Comparison of ENCODE assay signal across 21 cellular contexts in the genomic region with DNA sequence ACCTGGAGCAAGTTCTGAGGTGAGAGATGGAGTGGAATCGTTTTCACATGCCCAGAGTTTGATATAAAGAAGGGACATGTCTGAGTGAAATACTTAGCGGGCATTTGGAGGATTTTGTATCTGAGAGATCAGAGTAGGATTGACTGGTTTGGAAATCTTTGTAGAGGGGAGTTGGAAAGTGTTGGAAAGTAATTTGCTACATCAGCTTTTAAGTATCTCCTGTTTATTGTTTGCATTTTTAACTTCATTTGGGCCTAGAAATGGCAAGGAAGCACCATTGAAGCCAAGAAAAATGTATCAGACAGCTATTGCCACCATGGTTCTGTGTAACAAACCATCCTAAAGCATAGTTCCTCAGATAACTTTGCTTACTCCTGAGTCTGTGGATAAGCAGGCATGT.
"Had no signal": no experiment of that assay in that cellular context is flagged by ENCODE, and none has a peak within 500 bp of the region (broad histone marks: within the 10 kb centered on the region; RNA-seq: fewer than 3 reads in every experiment).

No MANE protein-coding gene starts in this region.

- DNase-seq: dermis blood vessel endothelial cell; dorsolateral prefrontal cortex; effector CD4-positive, alpha-beta T cell; effector memory CD4-positive, alpha-beta T cell; foreskin keratinocyte; heart left ventricle; left cardiac atrium; left lung; left ventricle myocardium superior; lower lobe of right lung; mesenchymal stem cell; mucosa of descending colon had no signal

- ATAC-seq: foreskin keratinocyte, gastroesophageal sphincter, heart left ventricle, left cardiac atrium, left lung, left ventricle myocardium superior, lower lobe of right lung, mucosa of descending colon had no signal

- H3K4me2 ChIP-seq: hepatocyte had no signal

- H3K4me1 ChIP-seq: esophagus muscularis mucosa, gastroesophageal sphincter, heart left ventricle, left lung, lower lobe of right lung had no signal

- H2AFZ ChIP-seq: hepatocyte had no signal

- FAIRE-seq: colon, endothelial cell of umbilical vein, frontal cortex, islet of Langerhans, keratinocyte had no signal

- H3K27me3 ChIP-seq: esophagus muscularis mucosa, foreskin keratinocyte, gastroesophageal sphincter, heart left ventricle, hepatocyte, left lung had no signal

- H3K36me3 ChIP-seq: esophagus muscularis mucosa, gastroesophageal sphincter, heart left ventricle, left lung, lower lobe of right lung had no signal

- H3K27ac ChIP-seq: coronary artery, dorsolateral prefrontal cortex, esophagus muscularis mucosa, foreskin keratinocyte, gastroesophageal sphincter, heart left ventricle, hepatocyte, left lung, lower lobe of right lung had no signal

- H3K9me3 ChIP-seq: esophagus muscularis mucosa, left lung, lower lobe of right lung, mucosa of descending colon had no signal

- H3K79me2 ChIP-seq: hepatocyte had no signal

- H3K4me3 ChIP-seq: coronary artery, dorsolateral prefrontal cortex, esophagus muscularis mucosa, gastroesophageal sphincter, heart left ventricle, hepatocyte, left lung, lower lobe of right lung, mucosa of descending colon had no signal
